Comparison of ENCODE assay signal across 13 cellular contexts in the genomic region with DNA sequence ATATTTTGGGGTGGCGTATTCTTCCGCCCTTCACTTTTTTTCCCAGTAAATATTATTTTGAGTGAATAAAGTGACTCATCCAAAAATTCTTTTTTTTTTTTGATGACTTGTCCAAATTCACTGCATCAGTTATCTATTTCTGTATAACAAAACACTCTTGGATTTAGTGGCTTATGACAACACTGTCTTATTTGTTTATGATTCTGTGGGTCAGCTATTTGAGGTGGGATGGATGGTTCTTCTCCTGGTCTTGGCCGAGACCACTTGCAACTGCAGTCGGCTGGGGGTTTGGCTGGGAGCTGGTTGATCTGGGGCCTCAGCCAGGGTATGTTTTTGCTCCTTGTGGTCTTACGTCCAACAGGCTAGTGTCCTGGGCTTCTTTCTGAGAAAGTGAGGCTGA. TPM values are rescaled to one million over a fixed set of nuclear protein-coding genes. Genes with fewer than 3 reads are reported as not detected.
A peak's percentile ranks its signal among the peaks of the same experiment; 100 is the strongest.
DNase-seq lines count a peak whose midpoint lies in the region; ATAC-seq and TF ChIP-seq lines count a peak whose summit lies in the region.
"Had no signal": no experiment of that assay in that cellular context is flagged by ENCODE, and none has a peak within 500 bp of the region (broad histone marks: within the 10 kb centered on the region; RNA-seq: fewer than 3 reads in every experiment).

No MANE protein-coding gene starts in this region.

- H3K4me3 ChIP-seq in hepatocyte (no peak overlapping the region), skeletal muscle satellite cell (ENCODE audit: low read length) (no peak overlapping the region)

- no peak overlapping the region for H2AFZ ChIP-seq in hepatocyte

- H3K9ac ChIP-seq in skeletal muscle satellite cell (ENCODE audit: low read depth, low read length): peak overlapping the region; percentile 79

- no peaks in the 10 kb centered on the region for H4K20me1 ChIP-seq in hepatocyte (ENCODE audit: insufficient read depth, poor library complexity, severe bottlenecking)

- no peaks in the 10 kb centered on the region for H3K27me3 ChIP-seq in hepatocyte
- no peaks in the 10 kb centered on the region for H3K27me3 ChIP-seq in skeletal muscle satellite cell (ENCODE audit: control insufficient read depth, insufficient read depth, low read length)

- H3K36me3 ChIP-seq in hepatocyte (replicated peaks; ENCODE audit: insufficient read depth, low read depth) (no peaks in the 10 kb centered on the region), skeletal muscle satellite cell (ENCODE audit: insufficient read depth, low read length) (no peaks in the 10 kb centered on the region)

- H3K9me3 ChIP-seq in hepatocyte (ENCODE audit: low read depth) (no peaks in the 10 kb centered on the region), skeletal muscle satellite cell (replicated peaks; ENCODE audit: low read length) (no peaks in the 10 kb centered on the region)

- TF ChIP-seq CTCF in hepatocyte (IDR thresholded peaks at IDR 0.05; ENCODE audit: poor library complexity): no peak

- no peaks in the 10 kb centered on the region for H3K79me2 ChIP-seq in hepatocyte

- peak overlapping the region; percentile 95 for H3K27ac ChIP-seq in hepatocyte

- H3K4me1 ChIP-seq in hepatocyte (ENCODE audit: insufficient read depth) (peaks cover 62% of the 10 kb centered on the region), skeletal muscle satellite cell (ENCODE audit: control insufficient read depth, insufficient read depth, low read length) (peaks cover 39% of the 10 kb centered on the region)

- no peak for ATAC-seq in GM21619 (IDR thresholded peaks at IDR 0.05; ENCODE audit: unreplicated experiment)

- H3K9me2 ChIP-seq in hepatocyte (replicated peaks; ENCODE audit: insufficient read depth): no peaks in the 10 kb centered on the region

- H3K4me2 ChIP-seq in hepatocyte (no peak overlapping the region), skeletal muscle satellite cell (ENCODE audit: low read length) (peak overlapping the region; percentile 76)

- 85% methylated on average over 5 of the region's 5 CpGs for WGBS in hepatocyte (ENCODE audit: low lambda C conversion rate, missing lambda C conversion rate)

- DNase-seq in AG20443 (ENCODE audit: low spot score) (peak; percentile 37), astrocyte of the hippocampus (ENCODE audit: low read depth, low spot score) (peak; percentile 68), hepatocyte (ENCODE audit: low spot score) (no peak), dermis blood vessel endothelial cell (no peak), islet precursor cell (no peak)
- no peak for DNase-seq in activated naive CD4-positive, alpha-beta T cell (lab: John Stamatoyannopoulos, UW)
- DNase-seq: activated CD4-positive, alpha-beta memory T cell treated with anti-CD3 and anti-CD28 coated beads for 36 hours; amniotic stem cell; midbrain; NCI-H526; SW 1271 had no signal

RNA-seq across cellular contexts. Expression of a gene that starts 39.9 kb away (rescaled TPM):
- 125 and 127 TPM in 2 replicates for total RNA-seq in hepatocyte
- polyA plus RNA-seq in hepatocyte: 113 and 131 TPM in 2 replicates
- 70.6 and 81.6 TPM in 2 replicates for total RNA-seq in skeletal muscle satellite cell (2012; rRNA removed)
- total RNA-seq in dermis blood vessel endothelial cell: 108 and 109 TPM in 2 replicates

Comparison
In these comparisons a context has a peak if more than half of its experiments do, and no peak if none do; other contexts are left out.
1. DNase-seq: peak in AG20443 (single experiment) and astrocyte of the hippocampus (single experiment); none in hepatocyte (single experiment), dermis blood vessel endothelial cell (single experiment), activated naive CD4-positive, alpha-beta T cell (0 of 4) and islet precursor cell (single experiment).